ENCODE assay signal across 18 cellular contexts in the genomic region with DNA sequence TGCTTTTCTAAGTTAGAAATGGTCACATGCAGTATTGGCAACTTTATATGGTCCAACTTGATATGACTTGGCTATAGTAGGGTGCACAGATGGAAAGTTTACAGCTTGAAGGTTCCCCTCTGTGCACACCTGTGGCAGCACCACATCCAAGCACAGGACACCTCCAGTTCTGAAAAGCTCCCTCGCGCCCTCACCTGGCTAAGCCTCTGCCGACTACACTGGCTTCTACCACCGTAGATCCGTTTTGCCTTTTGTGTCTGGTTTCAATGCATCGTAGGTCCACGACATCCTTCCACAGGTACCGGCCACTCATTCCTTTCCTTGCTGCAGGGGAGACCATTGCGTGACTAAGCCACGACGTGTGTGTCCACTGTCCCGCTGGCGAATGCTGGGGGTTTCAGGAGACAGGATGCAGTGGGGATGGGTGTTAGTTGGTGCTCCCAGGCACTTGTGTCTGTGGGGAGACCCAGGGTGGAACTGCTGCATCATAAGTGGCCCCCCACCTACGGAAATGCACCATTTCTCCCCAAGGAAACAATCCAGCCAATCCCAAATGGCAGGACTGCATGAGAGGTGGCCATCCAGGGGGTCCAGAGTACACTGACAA. TPM values are rescaled to one million over a fixed set of nuclear protein-coding genes. Genes with fewer than 3 reads are reported as not detected.
A peak's percentile ranks its signal among the peaks of the same experiment; 100 is the strongest.
DNase-seq lines count a peak whose midpoint lies in the region; ATAC-seq and TF ChIP-seq lines count a peak whose summit lies in the region.
"Had no signal": no experiment of that assay in that cellular context is flagged by ENCODE, and none has a peak within 500 bp of the region (broad histone marks: within the 10 kb centered on the region; RNA-seq: fewer than 3 reads in every experiment).

No MANE protein-coding gene starts in this region.

- no peak overlapping the region for H3K4me2 ChIP-seq in OCI-LY7 (ENCODE audit: low read length)
- no peak overlapping the region for H3K4me2 ChIP-seq in smooth muscle cell
- H3K4me2 ChIP-seq: KMS-11 had no signal

- H3K27ac Mint-ChIP-seq in natural killer cell treated with Interleukin-12 subunit alpha and Interleukin-12 subunit beta and Interleukin-15 and Interleukin-18, amount 100 ng/mL, for 72 hours: no peak overlapping the region
- H3K27ac Mint-ChIP-seq in natural killer cell: no peak overlapping the region

- no peaks in the 10 kb centered on the region for H3K36me3 Mint-ChIP-seq in natural killer cell treated with Interleukin-12 subunit alpha and Interleukin-12 subunit beta and Interleukin-15 and Interleukin-18, amount 100 ng/mL, for 72 hours
- no peaks in the 10 kb centered on the region for H3K36me3 Mint-ChIP-seq in natural killer cell
- H3K36me3 Mint-ChIP-seq: naive B cell had no signal

- intact Hi-C loops in natural killer cell (cut with micrococcal nuclease): no loop called here
- intact Hi-C loops in OCI-LY7 (cut with micrococcal nuclease; ENCODE audit: unreplicated experiment): loop anchor here (1.0 kb wide), 1 partner anchor 145 kb away; no protein-coding TSS in a partner anchor
- intact Hi-C loops in lower leg skin (cut with DNase I; ENCODE audit: low total_unique reads): loop anchor here (10.0 kb wide), 2 partner anchors 124 to 146 kb away; no protein-coding TSS in a partner anchor

- H3K4me1 Mint-ChIP-seq in natural killer cell treated with Interleukin-12 subunit alpha and Interleukin-12 subunit beta and Interleukin-15 and Interleukin-18, amount 100 ng/mL, for 72 hours (ENCODE audit: low read depth in 2 of 2): peaks cover 2 to 4% of the 10 kb centered on the region in 2 donors
- H3K4me1 Mint-ChIP-seq in natural killer cell: peaks cover 0 to 5% of the 10 kb centered on the region in 2 donors

- no peaks in the 10 kb centered on the region for H3K9me3 ChIP-seq in OCI-LY7 (ENCODE audit: low read length)
- no peaks in the 10 kb centered on the region for H3K9me3 ChIP-seq in smooth muscle cell (replicated peaks; ENCODE audit: low read depth)
- H3K9me3 ChIP-seq: body of pancreas had no signal

- TF ChIP-seq POLR2A in lower leg skin (IDR thresholded peaks at IDR 0.05): no peak

- H2AFZ ChIP-seq in OCI-LY7 (ENCODE audit: low read length): no peak overlapping the region
- H2AFZ ChIP-seq in smooth muscle cell (ENCODE audit: low read depth): no peak overlapping the region

- H3K79me2 ChIP-seq in OCI-LY7 (ENCODE audit: insufficient read depth, low read depth, low read length) (no peaks in the 10 kb centered on the region), smooth muscle cell (ENCODE audit: low read depth) (no peaks in the 10 kb centered on the region)

- no TSS peak for BruUV-seq in OCI-LY7 (replicated peaks; lab: Mats Ljungman, UMichigan)

- no peak overlapping the region for H3K4me3 Mint-ChIP-seq in natural killer cell treated with Interleukin-12 subunit alpha and Interleukin-12 subunit beta and Interleukin-15 and Interleukin-18, amount 100 ng/mL, for 72 hours
- no peak overlapping the region for H3K4me3 Mint-ChIP-seq in natural killer cell

- peak; percentile 20 for DNase-seq in natural killer cell treated with Interleukin-12 subunit alpha and Interleukin-12 subunit beta and Interleukin-15 and Interleukin-18, amount 100 ng/mL, for 72 hours (ENCODE audit: low spot score)
- DNase-seq in natural killer cell: no peak
- peak; percentile 24 for DNase-seq in OCI-LY7 (ENCODE audit: low spot score)
- DNase-seq in epithelial cell of proximal tubule (ENCODE audit: low read depth): no peak
- DNase-seq in smooth muscle cell (lab: John Stamatoyannopoulos, UW; ENCODE audit: unreplicated experiment): no peak
- no peak for DNase-seq in inferior parietal cortex (ENCODE audit: extremely low spot score)
- no peak for DNase-seq in lower leg skin (ENCODE audit: low spot score in 2 of 2)
- DNase-seq: AML-193, GDM1, naive B cell, NCI-H1436 treated with DMSO at 0.1 percent for 48 hours, OCI-M1, retina had no signal

- no peaks in the 10 kb centered on the region for H3K27me3 ChIP-seq in smooth muscle cell (ENCODE audit: low read depth)
- H3K27me3 ChIP-seq: body of pancreas had no signal

- H3F3A ChIP-seq in smooth muscle cell (ENCODE audit: low read depth): no peaks in the 10 kb centered on the region

- no peaks in the 10 kb centered on the region for H3K9me2 ChIP-seq in OCI-LY7 (ENCODE audit: insufficient read depth, low read length)

- H3K4me1 ChIP-seq in OCI-LY7 (ENCODE audit: insufficient read depth, low read length, poor library complexity, severe bottlenecking) (peaks cover 10% of the 10 kb centered on the region), smooth muscle cell (ENCODE audit: low read depth) (no peaks in the 10 kb centered on the region)

- 41% methylated on average over 14 of the region's 14 CpGs for WGBS in smooth muscle cell (ENCODE audit: low lambda C conversion rate)
- 60 to 66% methylated on average over 14 of the region's 14 CpGs for WGBS in lower leg skin, 2 donors

- no peaks in the 10 kb centered on the region for H3K9me3 Mint-ChIP-seq in natural killer cell treated with Interleukin-12 subunit alpha and Interleukin-12 subunit beta and Interleukin-15 and Interleukin-18, amount 100 ng/mL, for 72 hours
- H3K9me3 Mint-ChIP-seq in natural killer cell: no peaks in the 10 kb centered on the region
- H3K9me3 Mint-ChIP-seq: naive B cell had no signal

- H3K4me3 ChIP-seq in OCI-LY7 (ENCODE audit: low read depth, low read length, poor library complexity, severe bottlenecking): no peak overlapping the region
- H3K4me3 ChIP-seq in epithelial cell of proximal tubule (ENCODE audit: low read depth, low read length): no peak overlapping the region
- no peak overlapping the region for H3K4me3 ChIP-seq in smooth muscle cell
- no peak overlapping the region for H3K4me3 ChIP-seq in lower leg skin (ENCODE audit: low read depth, poor library complexity, severe bottlenecking)
- H3K4me3 ChIP-seq: body of pancreas had no signal

- ATAC-seq in natural killer cell treated with Interleukin-12 subunit alpha and Interleukin-12 subunit beta and Interleukin-15 and Interleukin-18, amount 100 ng/mL, for 72 hours: no peak
- no peak for ATAC-seq in natural killer cell
- ATAC-seq in HG02981 (IDR thresholded peaks at IDR 0.05; ENCODE audit: unreplicated experiment): no peak
- ATAC-seq: body of pancreas, SK-N-SH treated with all-trans-retinoic acid at 6 μM for 48 hours had no signal

- no peak overlapping the region for H3K9ac ChIP-seq in smooth muscle cell (ENCODE audit: low read depth)
- H3K9ac ChIP-seq: KMS-11 had no signal

- H4K20me1 ChIP-seq in OCI-LY7 (ENCODE audit: insufficient read depth, low read length) (no peaks in the 10 kb centered on the region), smooth muscle cell (ENCODE audit: low read depth) (no peaks in the 10 kb centered on the region)

- H3K27me3 Mint-ChIP-seq in natural killer cell treated with Interleukin-12 subunit alpha and Interleukin-12 subunit beta and Interleukin-15 and Interleukin-18, amount 100 ng/mL, for 72 hours: no peaks in the 10 kb centered on the region
- peaks cover 0 to 5% of the 10 kb centered on the region in 2 donors for H3K27me3 Mint-ChIP-seq in natural killer cell (ENCODE audit: low read depth in 2 of 2)

- TF ChIP-seq CTCF in natural killer cell (IDR thresholded peaks at IDR 0.05) (no peak), OCI-LY7 (conservative IDR thresholded peaks at IDR 0.05; ENCODE audit: low read length) (peak; percentile 54), epithelial cell of proximal tubule (conservative IDR thresholded peaks at IDR 0.05; ENCODE audit: low read depth, low read length) (peak; percentile 58), smooth muscle cell (IDR thresholded peaks at IDR 0.05; ENCODE audit: borderline replicate concordance, insufficient read depth, poor library complexity, severe bottlenecking) (peak; percentile 17), lower leg skin (IDR thresholded peaks at IDR 0.05) (no peak)

- H3K27ac ChIP-seq in OCI-LY7 (ENCODE audit: low read depth, low read length, poor library complexity, severe bottlenecking) (no peak overlapping the region), smooth muscle cell (ENCODE audit: low read depth) (no peak overlapping the region)
- H3K27ac ChIP-seq: body of pancreas, HL-60, KMS-11 had no signal

- CTCF ChIA-PET in OCI-LY7 (lab: Charles Lee; ENCODE audit: unreplicated experiment): no interaction called here

- H3K36me3 ChIP-seq in OCI-LY7 (ENCODE audit: insufficient read depth, low read length): no peaks in the 10 kb centered on the region
- H3K36me3 ChIP-seq in smooth muscle cell (ENCODE audit: low read depth): no peaks in the 10 kb centered on the region

- POLR2A ChIA-PET in OCI-LY7 (lab: Charles Lee): interaction anchor here (0.7 to 1.0 kb wide), 2 partner anchors 13 to 141 kb away, joined by 3 read pairs; no protein-coding TSS in a partner anchor

RNA-seq across cellular contexts. Expression of a gene that starts 4.9 kb away (rescaled TPM):
- total RNA-seq in natural killer cell treated with Interleukin-12 subunit alpha and Interleukin-12 subunit beta and Interleukin-15 and Interleukin-18, amount 100 ng/mL, for 72 hours: 1 to 10 TPM; 3.3 to 4.2 TPM
- total RNA-seq in natural killer cell: 1 to 10 TPM in 2 of 3 donors, under 1 TPM in 1; 0.60 to 2.4 (median 1.2) TPM
- total RNA-seq in OCI-LY7 (2014; rRNA removed; shearing (Covaris generic)): 0.08 and 0.19 TPM in 2 replicates
- total RNA-seq in OCI-LY7 (2022): not detected in 2 replicates
- 1.2 and 1.4 TPM in 2 replicates for total RNA-seq in epithelial cell of proximal tubule
- total RNA-seq in smooth muscle cell: 1.4 and 5.0 TPM in 2 replicates
- polyA plus RNA-seq in smooth muscle cell: 5.7 and 8.1 TPM in 2 replicates
- 10 to 100 TPM; 25.5 to 79.9 (median 40.6) TPM for total RNA-seq in lower leg skin

RNA-seq across cellular contexts. Expression of a gene that starts 24.3 kb away (rescaled TPM):
- total RNA-seq in natural killer cell treated with Interleukin-12 subunit alpha and Interleukin-12 subunit beta and Interleukin-15 and Interleukin-18, amount 100 ng/mL, for 72 hours: 10 to 100 TPM; 11.3 to 18.2 TPM
- total RNA-seq in natural killer cell (10 to 100 TPM; 19.8 to 23.5 (median 22.3) TPM), OCI-LY7 (2022) (21.8 and 26.8 TPM in 2 replicates), epithelial cell of proximal tubule (11.8 and 14.3 TPM in 2 replicates), smooth muscle cell (13.6 and 15.4 TPM in 2 replicates), lower leg skin (10 to 100 TPM; 14.8 to 29.3 (median 24.2) TPM)
- total RNA-seq in OCI-LY7 (2014; rRNA removed; shearing (Covaris generic)): 17.1 and 27.5 TPM in 2 replicates
- 8.4 and 9.6 TPM in 2 replicates for polyA plus RNA-seq in smooth muscle cell

Comparison
In these comparisons a context has a peak if more than half of its experiments do, and no peak if none do; other contexts are left out.
1. DNase-seq: peak in natural killer cell treated with Interleukin-12 subunit alpha and Interleukin-12 subunit beta and Interleukin-15 and Interleukin-18, amount 100 ng/mL, for 72 hours (single experiment) and OCI-LY7 (single experiment); none in natural killer cell (single experiment), epithelial cell of proximal tubule (single experiment), smooth muscle cell (single experiment), inferior parietal cortex (single experiment) and lower leg skin (0 of 2).
2. CTCF ChIP-seq: peak in OCI-LY7 (single experiment), epithelial cell of proximal tubule (single experiment) and smooth muscle cell (single experiment); none in natural killer cell (single experiment) and lower leg skin (0 of 3).